In the genomic region with DNA sequence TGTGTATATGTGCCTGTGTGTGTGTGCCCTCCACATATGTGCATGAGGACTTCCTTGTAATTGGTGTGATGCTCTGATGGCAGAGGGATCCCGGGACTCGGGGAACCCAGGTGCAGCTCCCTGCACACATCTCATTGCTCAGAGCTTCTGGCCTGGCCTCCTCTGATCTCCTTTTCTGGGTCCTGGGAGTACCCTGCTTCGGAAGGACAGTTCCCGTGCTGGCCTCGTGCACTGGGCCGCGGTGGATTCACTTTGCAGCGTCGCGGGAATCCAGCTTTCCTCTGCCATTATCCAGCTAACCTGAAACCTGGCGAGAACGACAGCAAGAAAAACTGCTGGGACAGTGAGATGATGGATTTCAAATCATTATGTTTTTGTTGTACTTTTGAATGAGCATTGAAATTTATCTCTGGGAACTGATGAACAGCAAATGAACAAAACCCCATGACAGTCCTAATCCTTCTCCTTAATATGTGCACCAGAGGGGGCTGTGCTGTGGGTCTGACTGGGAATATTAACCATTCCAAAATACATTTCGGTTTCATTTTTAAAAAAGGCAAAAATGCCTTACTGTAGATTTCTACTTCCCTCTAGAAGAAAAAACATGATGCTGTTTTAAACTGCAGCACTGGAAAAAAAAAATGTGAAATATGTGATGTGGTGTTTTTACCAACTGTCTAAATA, we compare ENCODE assay signal across 14 cellular contexts.
DNase-seq lines count a peak whose midpoint lies in the region; ATAC-seq, FAIRE-seq and TF ChIP-seq lines count a peak whose summit lies in the region.
"Had no signal": no experiment of that assay in that cellular context is flagged by ENCODE, and none has a peak within 500 bp of the region (broad histone marks: within the 10 kb centered on the region; RNA-seq: fewer than 3 reads in every experiment).

No MANE protein-coding gene starts in this region.

- peak; percentile 29 for FAIRE-seq in endometrium (lab: Jason Lieb, UNC)

- H4K20me1 ChIP-seq in osteoblast (ENCODE audit: insufficient read depth, low read length): no peaks in the 10 kb centered on the region

- peaks cover 18% of the 10 kb centered on the region for H3K4me1 ChIP-seq in osteoblast (ENCODE audit: insufficient read depth, low read length)

- no peak overlapping the region for H2AFZ ChIP-seq in osteoblast (ENCODE audit: low read length)

- H3K4me2 ChIP-seq in osteoblast (ENCODE audit: insufficient read depth, low read length): peak overlapping the region; percentile 87

- no peaks in the 10 kb centered on the region for H3K36me3 Mint-ChIP-seq in HFFc6 (ENCODE audit: low read depth)
- H3K36me3 Mint-ChIP-seq: activated naive CD4-positive, alpha-beta T cell treated with anti-CD3 and anti-CD28 coated beads, Interleukin-2, amount 50 U/mL, for 24 hours; CD14-positive monocyte had no signal

- H3K27ac ChIP-seq in AG04450 (ENCODE audit: low read depth, low read length): no peak overlapping the region
- no peak overlapping the region for H3K27ac ChIP-seq in osteoblast (ENCODE audit: low read depth, low read length)
- H3K27ac ChIP-seq: neutrophil had no signal

- TF ChIP-seq CTCF in AG04450 (IDR thresholded peaks at IDR 0.05; ENCODE audit: low read depth, low read length) (peak; percentile 40), HFFc6 (IDR thresholded peaks at IDR 0.05) (peak; percentile 50; the same call in 1 of the 2 replicates), osteoblast (IDR thresholded peaks at IDR 0.05; ENCODE audit: extremely low read depth, low read depth, low read length) (peak; percentile 23), GM10248 (IDR thresholded peaks at IDR 0.05; ENCODE audit: control extremely low read depth, extremely low read depth, low read depth, missing control alignments) (no peak)

- POLR2A ChIA-PET in AG04450 (lab: Yijun Ruan, JAX) (no interaction called here), GM10248 (lab: Yijun Ruan, JAX) (no interaction called here)

- DNase-seq in AG04450 (ENCODE audit: low read depth, low spot score) (no peak), HFFc6 (no peak), osteoblast (ENCODE audit: insufficient read length, low spot score, missing footprints) (peak; percentile 86), GM10248 (ENCODE audit: extremely low spot score) (no peak), germinal center (ENCODE audit: low spot score) (no peak)
- no peak for DNase-seq in stimulated activated CD4-positive, alpha-beta T cell treated with anti-CD3 and anti-CD28 coated beads, Interleukin-4, amount 100 ng/mL, for 4 hours
- DNase-seq: H9, NCI-H187 treated with DMSO at 0.1 percent for 48 hours, NCI-H526 treated with DMSO at 0.1 percent for 48 hours had no signal

- H3K9me3 ChIP-seq in AG04450 (ENCODE audit: control insufficient read depth, insufficient read depth, low read length) (peaks cover 7% of the 10 kb centered on the region; the same call in 1 of the 2 replicates), osteoblast (ENCODE audit: low read depth, low read length) (no peaks in the 10 kb centered on the region)
- H3K9me3 ChIP-seq: neutrophil had no signal

- H3K4me3 ChIP-seq in AG04450 (ENCODE audit: low read depth, low read length) (peak overlapping the region; percentile 0; the same call in 1 of the 2 replicates), osteoblast (ENCODE audit: insufficient read depth, low read length) (peak overlapping the region; percentile 63)

- peaks cover 12% of the 10 kb centered on the region for H3K27me3 Mint-ChIP-seq in HFFc6 (ENCODE audit: insufficient read depth)
- H3K27me3 Mint-ChIP-seq: activated naive CD4-positive, alpha-beta T cell treated with anti-CD3 and anti-CD28 coated beads, Interleukin-2, amount 50 U/mL, for 24 hours had no signal

- H3K79me2 ChIP-seq in osteoblast (ENCODE audit: insufficient read depth, low read length): no peaks in the 10 kb centered on the region

- H3K27me3 ChIP-seq in AG04450 (ENCODE audit: control insufficient read depth, insufficient read depth, low read length) (no peaks in the 10 kb centered on the region), osteoblast (ENCODE audit: insufficient read depth, low read length) (peaks cover 24% of the 10 kb centered on the region)
- H3K27me3 ChIP-seq: neutrophil had no signal

- H3K4me3 Mint-ChIP-seq in HFFc6: peak overlapping the region; percentile 64
- H3K4me3 Mint-ChIP-seq: activated naive CD4-positive, alpha-beta T cell treated with anti-CD3 and anti-CD28 coated beads, Interleukin-2, amount 50 U/mL, for 24 hours; CD14-positive monocyte; H9 had no signal

- no peak overlapping the region for H3K27ac Mint-ChIP-seq in HFFc6
- H3K27ac Mint-ChIP-seq: CD14-positive monocyte, H9 had no signal

- H3K9me3 Mint-ChIP-seq in HFFc6: no peaks in the 10 kb centered on the region
- H3K9me3 Mint-ChIP-seq: activated naive CD4-positive, alpha-beta T cell treated with anti-CD3 and anti-CD28 coated beads, Interleukin-2, amount 50 U/mL, for 24 hours had no signal

- CTCF ChIA-PET in AG04450 (lab: Charles Lee): interaction anchor here (0.6 to 1.6 kb wide), 8 partner anchors 12 to 1308 kb away, joined by 3 to 7 read pairs (median 3); no protein-coding TSS in a partner anchor
- CTCF ChIA-PET in GM10248 (lab: Yijun Ruan, JAX): interaction anchor here (1.6 kb wide), 1 partner anchor 21 kb away, joined by 3 read pairs; no protein-coding TSS in a partner anchor

- ATAC-seq in activated CD4-positive, CD25-positive, alpha-beta regulatory T cell treated with anti-CD3 and anti-CD28 coated beads, Interleukin-2, amount 50 U/mL, for 24 hours: no peak

- H3K4me1 Mint-ChIP-seq in HFFc6 (ENCODE audit: low read depth): peaks cover 21% of the 10 kb centered on the region
- H3K4me1 Mint-ChIP-seq: CD14-positive monocyte, H9 had no signal

- no peaks in the 10 kb centered on the region for H3K36me3 ChIP-seq in osteoblast (ENCODE audit: insufficient read depth, low read length)
- H3K36me3 ChIP-seq: neutrophil had no signal
